In the genomic region with DNA sequence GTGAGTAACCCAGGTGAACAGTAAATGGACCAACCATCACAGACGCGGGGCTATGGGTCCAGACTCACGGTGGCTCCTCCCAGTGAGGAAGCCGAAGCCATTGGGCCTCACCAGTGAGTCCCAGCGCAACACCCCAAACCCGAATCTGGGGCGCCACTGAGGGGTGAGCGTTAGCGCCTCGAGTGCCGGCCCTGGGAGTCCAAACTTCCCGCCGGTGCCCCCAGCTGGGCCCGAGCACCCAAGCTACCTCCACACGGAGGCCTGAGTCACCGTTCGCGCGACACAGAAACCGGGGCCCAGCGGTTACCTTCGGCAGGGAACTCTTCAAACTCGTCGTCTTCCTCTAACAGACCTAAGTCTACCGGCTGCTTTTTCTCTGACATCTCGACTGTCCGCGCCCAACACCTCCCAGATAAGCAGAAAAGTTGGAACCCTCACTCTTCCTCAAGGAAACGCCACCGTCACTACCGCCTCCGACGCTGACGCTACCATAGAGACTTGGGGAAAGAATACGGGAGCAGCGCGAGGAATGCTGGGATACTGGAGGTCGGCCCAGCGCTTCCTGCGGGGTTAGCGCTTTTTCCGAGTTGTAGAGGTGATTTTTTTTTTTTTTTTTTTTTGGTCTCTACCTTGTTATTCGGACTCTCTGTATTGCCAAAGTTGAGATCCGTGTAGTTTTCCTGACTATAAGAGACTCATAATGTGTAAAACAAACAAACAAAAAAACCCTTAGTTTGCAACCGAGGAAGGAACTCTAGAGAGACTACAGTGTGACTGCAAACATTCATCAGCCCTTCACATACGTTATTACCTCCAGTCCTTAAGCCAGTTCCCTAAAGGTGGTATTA, we compare ENCODE assay signal across 8 cellular contexts. TPM values are rescaled to one million over a fixed set of nuclear protein-coding genes. Genes with fewer than 3 reads are reported as not detected.
DNase-seq lines count a peak whose midpoint lies in the region; ATAC-seq, FAIRE-seq and TF ChIP-seq lines count a peak whose summit lies in the region.

A gene (minus strand): TSS at position 466 of the 848 bp plus-strand sequence. CDS start 83 bp downstream, at position 383.

- peak; percentile 89 for FAIRE-seq in GM12891 (lab: Jason Lieb, UNC)
- peak; percentile 5 for FAIRE-seq in urothelium cell line (lab: Jason Lieb, UNC)

- intact Hi-C loops in psoas muscle (cut with DNase I), result no loop called here

- H3K4me1 ChIP-seq in right atrium auricular region (peaks cover 0 to 28% of the 10 kb centered on the region in 2 donors), psoas muscle (peaks cover 18% of the 10 kb centered on the region)

- H3K36me3 Mint-ChIP-seq in T-helper 1 cell treated with Interleukin-12 subunit alpha and Interleukin-12 subunit beta and Interleukin-4 antibody, amounts not matched to agents 30 μg/mL and 1 μg/mL, for 36 hours (ENCODE audit: low read depth), result peaks cover 19% of the 10 kb centered on the region

- no peaks in the 10 kb centered on the region for H3K36me3 ChIP-seq in right atrium auricular region
- H3K36me3 ChIP-seq in psoas muscle (ENCODE audit: insufficient read depth in 1 of 2, low read depth in 1 of 2), result peaks cover 0 to 5% of the 10 kb centered on the region in 2 donors

- H3K4me3 ChIP-seq in right atrium auricular region, result peak within 1 kb of the TSS; percentile 67 to 81
- H3K4me3 ChIP-seq in psoas muscle, result peak within 1 kb of the TSS; percentile 74

- H3K27ac Mint-ChIP-seq in T-helper 1 cell treated with Interleukin-12 subunit alpha and Interleukin-12 subunit beta and Interleukin-4 antibody, amounts not matched to agents 30 μg/mL and 1 μg/mL, for 36 hours, result peak within 1 kb of the TSS; percentile 90

- H3K9me3 Mint-ChIP-seq in T-helper 1 cell treated with Interleukin-12 subunit alpha and Interleukin-12 subunit beta and Interleukin-4 antibody, amounts not matched to agents 30 μg/mL and 1 μg/mL, for 36 hours, result peaks cover 24% of the 10 kb centered on the region

- peak; percentile 43 for DNase-seq in GM12891 (ENCODE audit: insufficient read length, low spot score)
- DNase-seq in NCI-H1417 (lab: John Stamatoyannopoulos, UW), result peak; percentile 82 to 97 (median 94)
- peak; percentile 9 to 90 (median 72) for DNase-seq in amygdala (lab: John Stamatoyannopoulos, UW)
- peak; percentile 88 for DNase-seq in right atrium auricular region (ENCODE audit: low spot score)
- peak; percentile 81 to 88 for DNase-seq in psoas muscle
- DNase-seq in urothelium cell line (ENCODE audit: low spot score), result peak; percentile 93

- H3K27me3 ChIP-seq in right atrium auricular region, result no peaks in the 10 kb centered on the region
- peaks cover 0 to 2% (median 0%) of the 10 kb centered on the region in 3 donors for H3K27me3 ChIP-seq in psoas muscle (ENCODE audit: insufficient read depth in 3 of 3, low read length in 2 of 3)

- peak; percentile 83 for TF ChIP-seq POLR2A in GM12891 (IDR thresholded peaks at IDR 0.05; ENCODE audit: low read depth, low read length)

- ATAC-seq in HG02759 (IDR thresholded peaks at IDR 0.05; ENCODE audit: unreplicated experiment) (peak; percentile 92), psoas muscle (peak; percentile 96 to 99 (median 98))

- H3K4me3 Mint-ChIP-seq in T-helper 1 cell treated with Interleukin-12 subunit alpha and Interleukin-12 subunit beta and Interleukin-4 antibody, amounts not matched to agents 30 μg/mL and 1 μg/mL, for 36 hours, result peak within 1 kb of the TSS; percentile 97

- WGBS in psoas muscle, 3 donors, result 0 to 1% (median 1%) methylated on average over 46 of the region's 46 CpGs

- no peaks in the 10 kb centered on the region for H3K9me3 ChIP-seq in right atrium auricular region
- no peaks in the 10 kb centered on the region for H3K9me3 ChIP-seq in psoas muscle

- peak in 1 of 2 donors; percentile 12 for TF ChIP-seq CTCF in right atrium auricular region (IDR thresholded peaks at IDR 0.05)
- no peak for TF ChIP-seq CTCF in psoas muscle (IDR thresholded peaks at IDR 0.05)

- H3K27ac ChIP-seq in right atrium auricular region, result peak within 1 kb of the TSS; percentile 72 to 91
- H3K27ac ChIP-seq in psoas muscle, result peak within 1 kb of the TSS; percentile 94

- peaks cover 3% of the 10 kb centered on the region for H3K27me3 Mint-ChIP-seq in T-helper 1 cell treated with Interleukin-12 subunit alpha and Interleukin-12 subunit beta and Interleukin-4 antibody, amounts not matched to agents 30 μg/mL and 1 μg/mL, for 36 hours (ENCODE audit: low read depth)

- peaks cover 19% of the 10 kb centered on the region for H3K4me1 Mint-ChIP-seq in T-helper 1 cell treated with Interleukin-12 subunit alpha and Interleukin-12 subunit beta and Interleukin-4 antibody, amounts not matched to agents 30 μg/mL and 1 μg/mL, for 36 hours (ENCODE audit: low read depth)

TF ChIP-seq in GM12891, 5 proteins besides CTCF, POLR2A, EP300 and RAD21:
- TF ChIP-seq SPI1 (IDR thresholded peaks at IDR 0.05; ENCODE audit: low read depth, low read length) (0 out of 2 replicates have a peak, but pooled peaks have one; percentile 1), TAF1 (IDR thresholded peaks at IDR 0.05; ENCODE audit: low read depth, low read length) (peak; percentile 76; the same call in 1 of the 2 replicates), POLR2AphosphoS5 (IDR thresholded peaks at IDR 0.05; ENCODE audit: low read depth, low read length) (peak; percentile 87), PAX5 (IDR thresholded peaks at IDR 0.05; ENCODE audit: insufficient read depth, low read length, severe bottlenecking) (no peak)

RNA-seq across cellular contexts. Expression of the gene that starts here (rescaled TPM):
- 196 TPM for polyA plus RNA-seq in GM12891 (2012; ENCODE audit: low read depth, missing spikeins)
- 10 to 100 TPM; 15.1 to 33.1 TPM for total RNA-seq in right atrium auricular region
- total RNA-seq in psoas muscle, result 10 to 100 TPM; 30.5 to 71.7 (median 52.1) TPM
- 100 to 1,000 TPM in 1 of 3 donors, 10 to 100 TPM in 2; 65.6 to 107 (median 74.3) TPM for polyA plus RNA-seq in psoas muscle

Comparison
In these comparisons a context has a peak if more than half of its experiments do, and no peak if none do; other contexts are left out.
1. Peak in every context shown above with its lines: DNase-seq, ATAC-seq, H3K4me3 ChIP-seq and H3K27ac ChIP-seq.
2. DNase-seq: peak in every context shown above with its lines; median percentile 94 in NCI-H1417; 93 in urothelium cell line; 88 in right atrium auricular region; 84 in psoas muscle; 72 in amygdala; 43 in GM12891.